Comparison of ENCODE assay signal across 8 cellular contexts in genomic region chr3:32781211-32781968, GRCh38. TPM values are rescaled to one million over a fixed set of nuclear protein-coding genes. Genes with fewer than 3 reads are reported as not detected.
DNase-seq lines count a peak whose midpoint lies in the region; ATAC-seq lines count a peak whose summit lies in the region.

No MANE protein-coding gene starts in this region.

- peak overlapping the region; percentile 83 for H2AFZ ChIP-seq in neuronal stem cell (ENCODE audit: low read length)

- peak overlapping the region; percentile 33 for H3K14ac ChIP-seq in neuronal stem cell (ENCODE audit: low read length)

- no peak overlapping the region for H3K4ac ChIP-seq in neuronal stem cell (ENCODE audit: low read length)

- H3K27me3 ChIP-seq in neuronal stem cell (ENCODE audit: control insufficient read depth in 3 of 3, insufficient read depth in 3 of 3, low read depth in 1 of 3, low read length in 3 of 3) (no peaks in the 10 kb centered on the region), subcutaneous abdominal adipose tissue (ENCODE audit: control insufficient read depth in 5 of 5, insufficient read depth in 4 of 5, low read length in 5 of 5) (no peaks in the 10 kb centered on the region)

- no peak overlapping the region for H2AK5ac ChIP-seq in neuronal stem cell (ENCODE audit: low read depth, low read length)

- no peak overlapping the region for H2BK120ac ChIP-seq in neuronal stem cell (ENCODE audit: low read depth, low read length)

- peak overlapping the region; percentile 97 for H3K18ac ChIP-seq in neuronal stem cell (ENCODE audit: low read length)

- H3K9me3 ChIP-seq in neuronal stem cell (replicated peaks in 1 of 2; ENCODE audit: control insufficient read depth in 2 of 2, insufficient read depth in 1 of 2, low read depth in 1 of 2, low read length in 2 of 2) = no peaks in the 10 kb centered on the region
- no peaks in the 10 kb centered on the region for H3K9me3 ChIP-seq in subcutaneous abdominal adipose tissue (ENCODE audit: control insufficient read depth in 5 of 5, low read length in 5 of 5)

- peaks cover 0 to 5% of the 10 kb centered on the region in 2 donors for H3K36me3 ChIP-seq in neuronal stem cell (replicated peaks in 1 of 2; ENCODE audit: control insufficient read depth in 2 of 2, insufficient read depth in 2 of 2, low read length in 2 of 2)
- H3K36me3 ChIP-seq in subcutaneous abdominal adipose tissue (ENCODE audit: control insufficient read depth in 5 of 5, insufficient read depth in 5 of 5, low read length in 5 of 5) = peaks cover 0 to 3% (median 0%) of the 10 kb centered on the region in 5 donors

- H4K8ac ChIP-seq in neuronal stem cell (ENCODE audit: low read depth, low read length) = no peak overlapping the region

- H3K9ac ChIP-seq in neuronal stem cell (ENCODE audit: low read depth, low read length, poor library complexity) (peak overlapping the region; percentile 94), subcutaneous abdominal adipose tissue (ENCODE audit: low read length in 5 of 5) (peak overlapping the region in 3 of 5 donors; percentile 31 to 71 (median 45))

- H2BK15ac ChIP-seq in neuronal stem cell (ENCODE audit: low read length) = peak overlapping the region; percentile 74

- no peaks in the 10 kb centered on the region for H3K79me1 ChIP-seq in neuronal stem cell (ENCODE audit: low read depth, low read length)

- H3K4me1 ChIP-seq in neuronal stem cell (ENCODE audit: control insufficient read depth in 2 of 2, insufficient read depth in 1 of 2, low read depth in 1 of 2, low read length in 2 of 2) = peaks cover 6 to 8% of the 10 kb centered on the region in 2 donors
- H3K4me1 ChIP-seq in subcutaneous abdominal adipose tissue (ENCODE audit: control insufficient read depth in 5 of 5, insufficient read depth in 5 of 5, low read length in 5 of 5) = peaks cover 0 to 14% (median 11%) of the 10 kb centered on the region in 5 donors

- H3K4me2 ChIP-seq in neuronal stem cell (ENCODE audit: insufficient read depth, low read length, poor library complexity, severe bottlenecking) = peak overlapping the region; percentile 95

- peak overlapping the region; percentile 85 for H3K27ac ChIP-seq in neuronal stem cell (replicated peaks; ENCODE audit: low read length)
- H3K27ac ChIP-seq in subcutaneous abdominal adipose tissue (ENCODE audit: low read depth, low read length) = no peak overlapping the region

- H2BK12ac ChIP-seq in neuronal stem cell (ENCODE audit: low read length) = peak overlapping the region; percentile 7

- ATAC-seq in GM21529 (IDR thresholded peaks at IDR 0.05; ENCODE audit: unreplicated experiment) = peak; percentile 95

- no peak overlapping the region for H4K91ac ChIP-seq in neuronal stem cell (ENCODE audit: low read depth, low read length, poor library complexity)

- no peak overlapping the region for H3K23ac ChIP-seq in neuronal stem cell (ENCODE audit: low read depth, low read length, poor library complexity)

- peak overlapping the region; percentile 48 to 79 for H3K4me3 ChIP-seq in neuronal stem cell (ENCODE audit: low read length in 2 of 2)
- peak overlapping the region; percentile 72 to 93 (median 86) for H3K4me3 ChIP-seq in subcutaneous abdominal adipose tissue (ENCODE audit: low read depth in 1 of 5, low read length in 5 of 5)

- WGBS in neuronal stem cell (ENCODE audit: extremely low coverage in 2 of 2, insufficient read length in 2 of 2, insufficient replicate concordance in 1 of 2), 2 donors = no CpG with 5 or more reads among the region's 59 CpGs

- peak; percentile 76 for DNase-seq in DMS53 (lab: John Stamatoyannopoulos, UW)
- DNase-seq in HuH-7.5 (ENCODE audit: low spot score) = peak; percentile 83
- peak; percentile 87 for DNase-seq in RKO (ENCODE audit: low spot score)
- DNase-seq in activated effector memory CD4-positive, alpha-beta T cell treated with Interleukin-2 at 50 U/mL for 16 hours = peak; percentile 47
- peak; percentile 77 for DNase-seq in foreskin melanocyte
- peak; percentile 88 for DNase-seq in neuronal stem cell (ENCODE audit: low spot score)

- H2BK5ac ChIP-seq in neuronal stem cell (ENCODE audit: low read length) = peak overlapping the region; percentile 56

RNA-seq across cellular contexts. Expression of gene TRIM71, which starts 36.4 kb away (rescaled TPM):
- 53.8 TPM for polyA plus RNA-seq in neuronal stem cell (2013, experiment 1 of 2)
- polyA plus RNA-seq in neuronal stem cell (2013, experiment 2 of 2) = 57.6 TPM
